ENCODE assay signal across 13 cellular contexts in genomic region chr7:107972075-107972482, GRCh38. TPM values are rescaled to one million over a fixed set of nuclear protein-coding genes. Genes with fewer than 3 reads are reported as not detected.
DNase-seq lines count a peak whose midpoint lies in the region; ATAC-seq and TF ChIP-seq lines count a peak whose summit lies in the region.
"Had no signal": no experiment of that assay in that cellular context is flagged by ENCODE, and none has a peak within 500 bp of the region (broad histone marks: within the 10 kb centered on the region; RNA-seq: fewer than 3 reads in every experiment).

No MANE protein-coding gene starts in this region.

- H3K9me3 Mint-ChIP-seq in nephron: no peaks in the 10 kb centered on the region
- H3K9me3 Mint-ChIP-seq in activated T-cell treated with anti-CD3 and anti-CD28 coated beads, Interleukin-2, amount 50 U/mL, for 4 hours: no peaks in the 10 kb centered on the region
- H3K9me3 Mint-ChIP-seq: activated naive CD4-positive, alpha-beta T cell treated with anti-CD3 and anti-CD28 coated beads, Interleukin-2, amount 50 U/mL, for 24 hours had no signal

- H3K4me2 ChIP-seq in fibroblast of lung (ENCODE audit: extremely low read depth, insufficient read depth, low read length): no peak overlapping the region
- H3K4me2 ChIP-seq: KMS-11 had no signal

- intact Hi-C loops in upper lobe of right lung (cut with DNase I): no loop called here

- peaks cover 67% of the 10 kb centered on the region for H3K36me3 Mint-ChIP-seq in nephron (ENCODE audit: low read depth)
- no peaks in the 10 kb centered on the region for H3K36me3 Mint-ChIP-seq in activated T-cell treated with anti-CD3 and anti-CD28 coated beads, Interleukin-2, amount 50 U/mL, for 4 hours (ENCODE audit: insufficient read depth)
- H3K36me3 Mint-ChIP-seq: activated naive CD4-positive, alpha-beta T cell treated with anti-CD3 and anti-CD28 coated beads, Interleukin-2, amount 50 U/mL, for 24 hours had no signal

- no peaks in the 10 kb centered on the region for H3K79me2 ChIP-seq in fibroblast of lung (ENCODE audit: control insufficient read depth, insufficient read depth, low read length)

- DNase-seq in fibroblast of lung (ENCODE audit: low read depth in 2 of 2): peak; percentile 71 to 99
- no peak for DNase-seq in upper lobe of right lung
- DNase-seq in NCI-H1436 (lab: John Stamatoyannopoulos, UW): no peak
- no peak for DNase-seq in activated T-cell treated with anti-CD3 and anti-CD28 coated beads, Interleukin-2, amount 50 U/mL, for 4 hours
- DNase-seq: GF-D8; stimulated activated naive CD4-positive, alpha-beta T cell treated with Interleukin-2 at 50 U/mL for 16 hours had no signal

- TF ChIP-seq CTCF in fibroblast of lung (conservative IDR thresholded peaks at IDR 0.05 in 1 of 2, IDR thresholded peaks at IDR 0.05 in 1 of 2; ENCODE audit: low read depth in 1 of 2, low read length in 2 of 2): no peak
- TF ChIP-seq CTCF in nephron (IDR thresholded peaks at IDR 0.05; ENCODE audit: unreplicated experiment in 3 of 3): no peak
- no peak for TF ChIP-seq CTCF in upper lobe of right lung (IDR thresholded peaks at IDR 0.05)

- H3K27me3 ChIP-seq in fibroblast of lung (ENCODE audit: control insufficient read depth, insufficient read depth, low read length) (no peaks in the 10 kb centered on the region), upper lobe of right lung (no peaks in the 10 kb centered on the region)

- H3K27me3 Mint-ChIP-seq in nephron (ENCODE audit: low read depth): no peaks in the 10 kb centered on the region
- H3K27me3 Mint-ChIP-seq in activated T-cell treated with anti-CD3 and anti-CD28 coated beads, Interleukin-2, amount 50 U/mL, for 4 hours (ENCODE audit: low read depth): peaks cover 5% of the 10 kb centered on the region

- peak overlapping the region; percentile 86 to 95 (median 88) for H3K27ac Mint-ChIP-seq in nephron
- H3K27ac Mint-ChIP-seq: activated naive CD4-positive, alpha-beta T cell treated with anti-CD3 and anti-CD28 coated beads, Interleukin-2, amount 50 U/mL, for 24 hours had no signal

- peaks cover 13% of the 10 kb centered on the region for H3K4me1 ChIP-seq in fibroblast of lung (ENCODE audit: control insufficient read depth, extremely low read depth, insufficient read depth, low read length)
- H3K4me1 ChIP-seq in upper lobe of right lung: peaks cover 25% of the 10 kb centered on the region

- no peak overlapping the region for H3K4me3 ChIP-seq in fibroblast of lung (replicated peaks in 1 of 4; ENCODE audit: control extremely low read depth in 1 of 4, insufficient read depth in 1 of 4, low read depth in 3 of 4, low read length in 4 of 4)
- no peak overlapping the region for H3K4me3 ChIP-seq in upper lobe of right lung

- H3K27ac ChIP-seq in fibroblast of lung (ENCODE audit: insufficient read depth, low read length) (peak overlapping the region; percentile 70), upper lobe of right lung (peak overlapping the region; percentile 28)
- H3K27ac ChIP-seq: KMS-11, neutrophil had no signal

- ATAC-seq in SK-N-SH treated with all-trans-retinoic acid at 6 μM for 48 hours: peak; percentile 41
- peak; percentile 76 for ATAC-seq in upper lobe of right lung
- ATAC-seq in GM21360 (IDR thresholded peaks at IDR 0.05; ENCODE audit: unreplicated experiment): no peak
- ATAC-seq in HG02610 (IDR thresholded peaks at IDR 0.05; ENCODE audit: unreplicated experiment): no peak
- ATAC-seq in activated T-cell treated with anti-CD3 and anti-CD28 coated beads, Interleukin-2, amount 50 U/mL, for 4 hours: no peak

- H2AFZ ChIP-seq in fibroblast of lung (ENCODE audit: low read length): no peak overlapping the region

- no peak overlapping the region for H3K9ac ChIP-seq in fibroblast of lung (ENCODE audit: insufficient read depth, low read length)
- H3K9ac ChIP-seq: KMS-11 had no signal

- H3K36me3 ChIP-seq in fibroblast of lung (ENCODE audit: control insufficient read depth, insufficient read depth, low read length) (peaks cover 27% of the 10 kb centered on the region), upper lobe of right lung (peaks cover 16% of the 10 kb centered on the region)
- H3K36me3 ChIP-seq: neutrophil had no signal

- peak overlapping the region in 1 of 3 experiments; percentile 34 for H3K4me3 Mint-ChIP-seq in nephron
- no peak overlapping the region for H3K4me3 Mint-ChIP-seq in activated T-cell treated with anti-CD3 and anti-CD28 coated beads, Interleukin-2, amount 50 U/mL, for 4 hours
- H3K4me3 Mint-ChIP-seq: activated naive CD4-positive, alpha-beta T cell treated with anti-CD3 and anti-CD28 coated beads, Interleukin-2, amount 50 U/mL, for 24 hours had no signal

- no peaks in the 10 kb centered on the region for H3K9me3 ChIP-seq in fibroblast of lung (ENCODE audit: control insufficient read depth, insufficient read depth, low read depth, low read length)
- H3K9me3 ChIP-seq in upper lobe of right lung: no peaks in the 10 kb centered on the region
- H3K9me3 ChIP-seq: neutrophil had no signal

- H4K20me1 ChIP-seq in fibroblast of lung (ENCODE audit: control insufficient read depth, extremely low read depth, insufficient read depth, low read length): peaks cover 2% of the 10 kb centered on the region

- peaks cover 38% of the 10 kb centered on the region for H3K4me1 Mint-ChIP-seq in nephron
- no peaks in the 10 kb centered on the region for H3K4me1 Mint-ChIP-seq in activated T-cell treated with anti-CD3 and anti-CD28 coated beads, Interleukin-2, amount 50 U/mL, for 4 hours (ENCODE audit: low read depth)
- H3K4me1 Mint-ChIP-seq: activated naive CD4-positive, alpha-beta T cell treated with anti-CD3 and anti-CD28 coated beads, Interleukin-2, amount 50 U/mL, for 24 hours had no signal

TF ChIP-seq in SK-N-SH treated with all-trans-retinoic acid at 6 μM for 48 hours, 23 proteins besides CTCF, POLR2A, EP300 and RAD21 (continues in another document):
- TF ChIP-seq CSDC2 (CRISPR knock-in tag; IDR thresholded peaks at IDR 0.05) (no peak), PATZ1 (CRISPR knock-in tag; IDR thresholded peaks at IDR 0.05; ENCODE audit: borderline replicate concordance) (no peak), BACH2 (CRISPR knock-in tag; IDR thresholded peaks at IDR 0.05; ENCODE audit: borderline replicate concordance) (no peak), TCF4 (CRISPR knock-in tag; IDR thresholded peaks at IDR 0.05; ENCODE audit: borderline replicate concordance) (peak; percentile 63), ARNTL (CRISPR knock-in tag; IDR thresholded peaks at IDR 0.05; ENCODE audit: borderline replicate concordance, low read depth) (no peak), TSHZ2 (CRISPR knock-in tag; IDR thresholded peaks at IDR 0.05) (peak; percentile 17; the same call in 1 of the 2 replicates), ESRRG (CRISPR knock-in tag; IDR thresholded peaks at IDR 0.05) (no peak), ZNF8 (CRISPR knock-in tag; IDR thresholded peaks at IDR 0.05) (no peak), PPARA (CRISPR knock-in tag; IDR thresholded peaks at IDR 0.05; ENCODE audit: borderline replicate concordance) (no peak)

RNA-seq across cellular contexts. Expression of gene LAMB1, which starts 30.9 kb away (rescaled TPM):
- total RNA-seq in fibroblast of lung (440 and 516 TPM in 2 replicates), upper lobe of right lung (156 TPM)
- 136 and 428 TPM in 2 replicates for polyA plus RNA-seq in fibroblast of lung
- 196 and 578 TPM in 2 replicates for polyA plus RNA-seq in fibroblast of lung (2012)
- polyA minus RNA-seq in fibroblast of lung (ENCODE audit: low replicate concordance): 977 and 1,802 TPM in 2 replicates
- total RNA-seq in activated T-cell treated with anti-CD3 and anti-CD28 coated beads, Interleukin-2, amount 50 U/mL, for 4 hours: under 1 TPM; 0.26 to 0.46 (median 0.30) TPM

Comparison
In these comparisons a context has a peak if more than half of its experiments do, and no peak if none do; other contexts are left out.
1. ATAC-seq: peak in SK-N-SH treated with all-trans-retinoic acid at 6 μM for 48 hours (single experiment) and upper lobe of right lung (single experiment); none in GM21360 (single experiment), HG02610 (single experiment) and activated T-cell treated with anti-CD3 and anti-CD28 coated beads, Interleukin-2, amount 50 U/mL, for 4 hours (0 of 2).
2. DNase-seq: peak in fibroblast of lung (2 of 2); none in upper lobe of right lung (single experiment), NCI-H1436 (single experiment) and activated T-cell treated with anti-CD3 and anti-CD28 coated beads, Interleukin-2, amount 50 U/mL, for 4 hours (single experiment).
3. RNA of gene LAMB1, which starts 30.9 kb away (total RNA-seq): 440 to 516 TPM in fibroblast of lung and 156 TPM in upper lobe of right lung (single experiment); 0.26 to 0.46 TPM in activated T-cell treated with anti-CD3 and anti-CD28 coated beads, Interleukin-2, amount 50 U/mL, for 4 hours; every median in the first group is over 100 times any median in the second.